15 cellular contexts compared by ENCODE assay signal in the genomic region with DNA sequence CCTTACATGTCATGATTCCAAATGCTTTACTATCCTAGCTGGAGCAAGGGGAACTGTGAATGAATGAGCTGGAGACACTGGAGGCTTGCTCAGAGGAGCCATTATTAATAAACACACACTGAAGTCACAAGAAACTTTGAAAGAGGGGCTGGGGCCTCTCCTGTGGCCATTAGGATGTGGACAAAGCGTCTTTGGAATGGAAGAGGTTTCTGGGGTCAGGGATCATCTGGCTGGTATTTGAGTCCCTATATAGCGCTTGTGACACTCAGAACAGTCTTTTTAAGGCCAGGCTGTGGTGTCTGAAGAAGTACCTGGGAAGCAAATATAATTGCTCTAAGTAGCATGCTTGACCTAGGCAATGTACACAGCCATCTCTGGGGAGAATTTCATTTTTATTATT.
"Had no signal": no experiment of that assay in that cellular context is flagged by ENCODE, and none has a peak within 500 bp of the region (broad histone marks: within the 10 kb centered on the region; RNA-seq: fewer than 3 reads in every experiment).

No MANE protein-coding gene starts in this region.

- H3K4me1 Mint-ChIP-seq: activated naive CD4-positive, alpha-beta T cell treated with anti-CD3 and anti-CD28 coated beads, Interleukin-2, amount 10 ng/mL, durations not matched to agents 7 days and 5 days; activated T-helper 17 cell treated with anti-CD3 and anti-CD28 coated beads, Interleukin-2, amount 50 U/mL, for 72 hours; immature natural killer cell; memory B cell; stimulated activated naive B cell treated with anti-CD40 and anti-IgM and Interleukin-4, amounts not matched to agents 10 μg/mL and 1 μg/mL and 100 μg/mL, for 72 hours had no signal

- ATAC-seq: activated CD8-positive, alpha-beta T cell treated with anti-CD3 and anti-CD28 coated beads, Interleukin-2, amount 10 ng/mL, durations not matched to agents 7 days and 5 days; activated T-helper 17 cell treated with anti-CD3 and anti-CD28 coated beads, Interleukin-2, amount 50 U/mL, for 72 hours; left colon; right cardiac atrium; stimulated activated naive B cell treated with anti-CD40 and anti-IgM and Interleukin-4, amounts not matched to agents 10 μg/mL and 1 μg/mL and 100 μg/mL, for 72 hours had no signal

- H3K27me3 ChIP-seq: SJCRH30, spleen had no signal

- DNase-seq: activated CD4-positive, alpha-beta T cell treated with anti-CD3 and anti-CD28 coated beads for 48 hours; activated CD8-positive, alpha-beta T cell treated with anti-CD3 and anti-CD28 coated beads, Interleukin-2, amount 10 ng/mL, durations not matched to agents 7 days and 5 days; activated naive CD4-positive, alpha-beta T cell treated with anti-CD3 and anti-CD28 coated beads, Interleukin-2, amount 10 ng/mL, durations not matched to agents 7 days and 5 days; immature natural killer cell; left colon; posterior cingulate gyrus; right cardiac atrium; SJCRH30; spleen; stimulated activated CD4-positive, alpha-beta T cell treated with anti-CD3 and anti-CD28 coated beads, Interleukin-1b, Interleukin-23, amount 100 ng/mL, for 48 hours; stimulated activated naive B cell treated with anti-CD40 and anti-IgM and Interleukin-4, amounts not matched to agents 10 μg/mL and 1 μg/mL and 100 μg/mL, for 72 hours; substantia nigra had no signal

- H3K9me3 ChIP-seq: SJCRH30, spleen had no signal

- H3K4me3 Mint-ChIP-seq: activated CD8-positive, alpha-beta T cell treated with anti-CD3 and anti-CD28 coated beads, Interleukin-2, amount 10 ng/mL, durations not matched to agents 7 days and 5 days; activated naive CD4-positive, alpha-beta T cell treated with anti-CD3 and anti-CD28 coated beads, Interleukin-2, amount 10 ng/mL, durations not matched to agents 7 days and 5 days; activated T-helper 17 cell treated with anti-CD3 and anti-CD28 coated beads, Interleukin-2, amount 50 U/mL, for 72 hours; dendritic cell treated with granulocyte-macrophage colony-stimulating factor and Interleukin-4, amounts not matched to agents 40 ng/mL and 50 ng/mL, for 4 days; immature natural killer cell; memory B cell; stimulated activated naive B cell treated with anti-CD40 and anti-IgM and Interleukin-4, amounts not matched to agents 10 μg/mL and 1 μg/mL and 100 μg/mL, for 72 hours had no signal

- H3K4me1 ChIP-seq: spleen had no signal

- H3K9me3 Mint-ChIP-seq: immature natural killer cell had no signal

- H3K36me3 ChIP-seq: SJCRH30, spleen had no signal

- H3K36me3 Mint-ChIP-seq: activated naive CD4-positive, alpha-beta T cell treated with anti-CD3 and anti-CD28 coated beads, Interleukin-2, amount 10 ng/mL, durations not matched to agents 7 days and 5 days; immature natural killer cell; memory B cell; stimulated activated naive B cell treated with anti-CD40 and anti-IgM and Interleukin-4, amounts not matched to agents 10 μg/mL and 1 μg/mL and 100 μg/mL, for 72 hours had no signal

- H3K4me3 ChIP-seq: SJCRH30, spleen had no signal

- H3K27me3 Mint-ChIP-seq: activated naive CD4-positive, alpha-beta T cell treated with anti-CD3 and anti-CD28 coated beads, Interleukin-2, amount 10 ng/mL, durations not matched to agents 7 days and 5 days; dendritic cell treated with granulocyte-macrophage colony-stimulating factor and Interleukin-4, amounts not matched to agents 40 ng/mL and 50 ng/mL, for 4 days had no signal

- H3K27ac Mint-ChIP-seq: activated CD8-positive, alpha-beta T cell treated with anti-CD3 and anti-CD28 coated beads, Interleukin-2, amount 10 ng/mL, durations not matched to agents 7 days and 5 days; activated naive CD4-positive, alpha-beta T cell treated with anti-CD3 and anti-CD28 coated beads, Interleukin-2, amount 10 ng/mL, durations not matched to agents 7 days and 5 days; activated T-helper 17 cell treated with anti-CD3 and anti-CD28 coated beads, Interleukin-2, amount 50 U/mL, for 72 hours; dendritic cell treated with granulocyte-macrophage colony-stimulating factor and Interleukin-4, amounts not matched to agents 40 ng/mL and 50 ng/mL, for 4 days; immature natural killer cell; memory B cell; stimulated activated naive B cell treated with anti-CD40 and anti-IgM and Interleukin-4, amounts not matched to agents 10 μg/mL and 1 μg/mL and 100 μg/mL, for 72 hours had no signal

- H3K27ac ChIP-seq: SJCRH30, spleen had no signal
